2 cellular contexts compared by ENCODE assay signal in the genomic region with DNA sequence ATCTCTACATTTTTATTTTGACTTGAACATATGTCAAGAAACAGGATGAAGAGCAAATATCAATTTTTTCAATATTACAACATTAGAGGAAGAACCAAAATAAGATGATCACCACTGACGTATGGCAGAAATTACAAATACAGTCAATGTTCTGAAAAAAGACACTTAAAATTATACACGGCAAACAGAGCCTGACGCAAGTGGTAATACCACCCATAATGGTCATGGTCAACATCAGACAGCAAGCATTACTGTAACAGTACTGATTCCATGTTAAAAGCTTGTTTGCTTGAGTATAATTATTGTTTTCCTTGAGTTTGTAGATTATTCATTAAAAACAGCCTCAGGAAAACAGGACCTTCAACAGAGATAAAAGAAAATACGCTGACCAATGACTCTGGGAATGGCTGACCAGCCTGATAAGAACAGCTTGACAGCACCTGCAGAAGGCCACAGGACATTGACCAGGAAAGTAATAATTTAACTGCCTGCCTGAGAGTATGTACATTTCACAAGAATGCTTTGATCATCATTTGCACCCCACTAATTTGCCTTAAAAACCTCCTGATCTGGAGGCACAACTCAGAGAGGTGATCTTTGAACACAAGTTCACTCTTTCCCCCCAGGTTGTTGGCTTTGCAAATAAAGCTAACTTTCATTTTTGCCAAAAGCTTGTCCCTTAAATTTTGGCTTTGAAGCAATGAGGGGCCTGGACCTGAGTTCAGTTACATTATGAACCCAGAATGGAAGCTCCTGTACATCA.
A peak's percentile ranks its signal among the peaks of the same experiment; 100 is the strongest.
TF ChIP-seq lines count a peak whose summit lies in the region.

No MANE protein-coding gene starts in this region.

TF ChIP-seq in K562, 482 proteins besides CTCF, POLR2A, EP300 and RAD21 (continued from another document and continues in another):
- TF ChIP-seq, protein P1, sequence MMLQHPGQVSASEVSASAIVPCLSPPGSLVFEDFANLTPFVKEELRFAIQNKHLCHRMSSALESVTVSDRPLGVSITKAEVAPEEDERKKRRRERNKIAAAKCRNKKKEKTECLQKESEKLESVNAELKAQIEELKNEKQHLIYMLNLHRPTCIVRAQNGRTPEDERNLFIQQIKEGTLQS (IDR thresholded peaks at IDR 0.05) = no peak
- TF ChIP-seq, protein P1 (CRISPR knock-in tag; conservative IDR thresholded peaks at IDR 0.05) = no peak
- TF ChIP-seq, protein P2, sequence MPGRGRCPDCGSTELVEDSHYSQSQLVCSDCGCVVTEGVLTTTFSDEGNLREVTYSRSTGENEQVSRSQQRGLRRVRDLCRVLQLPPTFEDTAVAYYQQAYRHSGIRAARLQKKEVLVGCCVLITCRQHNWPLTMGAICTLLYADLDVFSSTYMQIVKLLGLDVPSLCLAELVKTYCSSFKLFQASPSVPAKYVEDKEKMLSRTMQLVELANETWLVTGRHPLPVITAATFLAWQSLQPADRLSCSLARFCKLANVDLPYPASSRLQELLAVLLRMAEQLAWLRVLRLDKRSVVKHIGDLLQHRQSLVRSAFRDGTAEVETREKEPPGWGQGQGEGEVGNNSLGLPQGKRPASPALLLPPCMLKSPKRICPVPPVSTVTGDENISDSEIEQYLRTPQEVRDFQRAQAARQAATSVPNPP (IDR thresholded peaks at IDR 0.05; ENCODE audit: borderline replicate concordance, insufficient read depth, insufficient read length) = no peak
- TF ChIP-seq KLF16 (IDR thresholded peaks at IDR 0.05) = no peak
- TF ChIP-seq, protein P3, sequence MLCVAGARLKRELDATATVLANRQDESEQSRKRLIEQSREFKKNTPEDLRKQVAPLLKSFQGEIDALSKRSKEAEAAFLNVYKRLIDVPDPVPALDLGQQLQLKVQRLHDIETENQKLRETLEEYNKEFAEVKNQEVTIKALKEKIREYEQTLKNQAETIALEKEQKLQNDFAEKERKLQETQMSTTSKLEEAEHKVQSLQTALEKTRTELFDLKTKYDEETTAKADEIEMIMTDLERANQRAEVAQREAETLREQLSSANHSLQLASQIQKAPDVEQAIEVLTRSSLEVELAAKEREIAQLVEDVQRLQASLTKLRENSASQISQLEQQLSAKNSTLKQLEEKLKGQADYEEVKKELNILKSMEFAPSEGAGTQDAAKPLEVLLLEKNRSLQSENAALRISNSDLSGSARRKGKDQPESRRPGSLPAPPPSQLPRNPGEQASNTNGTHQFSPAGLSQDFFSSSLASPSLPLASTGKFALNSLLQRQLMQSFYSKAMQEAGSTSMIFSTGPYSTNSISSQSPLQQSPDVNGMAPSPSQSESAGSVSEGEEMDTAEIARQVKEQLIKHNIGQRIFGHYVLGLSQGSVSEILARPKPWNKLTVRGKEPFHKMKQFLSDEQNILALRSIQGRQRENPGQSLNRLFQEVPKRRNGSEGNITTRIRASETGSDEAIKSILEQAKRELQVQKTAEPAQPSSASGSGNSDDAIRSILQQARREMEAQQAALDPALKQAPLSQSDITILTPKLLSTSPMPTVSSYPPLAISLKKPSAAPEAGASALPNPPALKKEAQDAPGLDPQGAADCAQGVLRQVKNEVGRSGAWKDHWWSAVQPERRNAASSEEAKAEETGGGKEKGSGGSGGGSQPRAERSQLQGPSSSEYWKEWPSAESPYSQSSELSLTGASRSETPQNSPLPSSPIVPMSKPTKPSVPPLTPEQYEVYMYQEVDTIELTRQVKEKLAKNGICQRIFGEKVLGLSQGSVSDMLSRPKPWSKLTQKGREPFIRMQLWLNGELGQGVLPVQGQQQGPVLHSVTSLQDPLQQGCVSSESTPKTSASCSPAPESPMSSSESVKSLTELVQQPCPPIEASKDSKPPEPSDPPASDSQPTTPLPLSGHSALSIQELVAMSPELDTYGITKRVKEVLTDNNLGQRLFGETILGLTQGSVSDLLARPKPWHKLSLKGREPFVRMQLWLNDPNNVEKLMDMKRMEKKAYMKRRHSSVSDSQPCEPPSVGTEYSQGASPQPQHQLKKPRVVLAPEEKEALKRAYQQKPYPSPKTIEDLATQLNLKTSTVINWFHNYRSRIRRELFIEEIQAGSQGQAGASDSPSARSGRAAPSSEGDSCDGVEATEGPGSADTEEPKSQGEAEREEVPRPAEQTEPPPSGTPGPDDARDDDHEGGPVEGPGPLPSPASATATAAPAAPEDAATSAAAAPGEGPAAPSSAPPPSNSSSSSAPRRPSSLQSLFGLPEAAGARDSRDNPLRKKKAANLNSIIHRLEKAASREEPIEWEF (CRISPR knock-in tag; IDR thresholded peaks at IDR 0.05) = no peak
- TF ChIP-seq ZNF561 (CRISPR knock-in tag; conservative IDR thresholded peaks at IDR 0.05) = no peak
- TF ChIP-seq SMAD1 (IDR thresholded peaks at IDR 0.05; ENCODE audit: low read depth, low read length, partially characterized antibody) = no peak
- TF ChIP-seq FOXM1 (IDR thresholded peaks at IDR 0.05; ENCODE audit: low read depth) = no peak
- TF ChIP-seq FOXM1 (CRISPR knock-in tag; IDR thresholded peaks at IDR 0.05; ENCODE audit: low read depth) = no peak
- TF ChIP-seq ARID2 (IDR thresholded peaks at IDR 0.05) = no peak
- TF ChIP-seq TAL1 (IDR thresholded peaks at IDR 0.05) = peak; percentile 76
- TF ChIP-seq ZNF134 (CRISPR knock-in tag; conservative IDR thresholded peaks at IDR 0.05) = no peak
- TF ChIP-seq MTA2 (IDR thresholded peaks at IDR 0.05; ENCODE audit: low read depth) = peak; percentile 54; the same call in 1 of the 2 replicates
- TF ChIP-seq, protein P4, sequence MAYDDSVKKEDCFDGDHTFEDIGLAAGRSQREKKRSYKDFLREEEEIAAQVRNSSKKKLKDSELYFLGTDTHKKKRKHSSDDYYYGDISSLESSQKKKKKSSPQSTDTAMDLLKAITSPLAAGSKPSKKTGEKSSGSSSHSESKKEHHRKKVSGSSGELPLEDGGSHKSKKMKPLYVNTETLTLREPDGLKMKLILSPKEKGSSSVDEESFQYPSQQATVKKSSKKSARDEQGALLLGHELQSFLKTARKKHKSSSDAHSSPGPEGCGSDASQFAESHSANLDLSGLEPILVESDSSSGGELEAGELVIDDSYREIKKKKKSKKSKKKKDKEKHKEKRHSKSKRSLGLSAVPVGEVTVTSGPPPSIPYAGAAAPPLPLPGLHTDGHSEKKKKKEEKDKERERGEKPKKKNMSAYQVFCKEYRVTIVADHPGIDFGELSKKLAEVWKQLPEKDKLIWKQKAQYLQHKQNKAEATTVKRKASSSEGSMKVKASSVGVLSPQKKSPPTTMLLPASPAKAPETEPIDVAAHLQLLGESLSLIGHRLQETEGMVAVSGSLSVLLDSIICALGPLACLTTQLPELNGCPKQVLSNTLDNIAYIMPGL (CRISPR knock-in tag; IDR thresholded peaks at IDR 0.05) = no peak
- TF ChIP-seq CHCHD3 (CRISPR knock-in tag; IDR thresholded peaks at IDR 0.05) = no peak
- TF ChIP-seq MTA3 (IDR thresholded peaks at IDR 0.05; ENCODE audit: borderline replicate concordance) = no peak
- no peak for TF ChIP-seq XRCC4 (IDR thresholded peaks at IDR 0.05; ENCODE audit: extremely low read depth, insufficient read depth, insufficient read length)
- TF ChIP-seq BRCA1 (IDR thresholded peaks at IDR 0.05) = no peak
- no peak for TF ChIP-seq BRCA1 (CRISPR knock-in tag; IDR thresholded peaks at IDR 0.05)
- no peak for TF ChIP-seq HDAC3 (IDR thresholded peaks at IDR 0.05; ENCODE audit: borderline replicate concordance, partially characterized antibody)
- TF ChIP-seq NFE2 (IDR thresholded peaks at IDR 0.05; ENCODE audit: low read depth) = 0 out of 2 replicates have a peak, but pooled peaks have one; percentile 25
- TF ChIP-seq HDGF (IDR thresholded peaks at IDR 0.05) = no peak
- no peak for TF ChIP-seq BDP1 (IDR thresholded peaks at IDR 0.05; ENCODE audit: insufficient read depth, insufficient read length)
- TF ChIP-seq TRIM24 (IDR thresholded peaks at IDR 0.05) = peak; percentile 62 to 67

TF ChIP-seq in HepG2, 621 proteins besides CTCF, POLR2A, EP300 and RAD21 (continued from another document and continues in another):
- TF ChIP-seq, protein P5, sequence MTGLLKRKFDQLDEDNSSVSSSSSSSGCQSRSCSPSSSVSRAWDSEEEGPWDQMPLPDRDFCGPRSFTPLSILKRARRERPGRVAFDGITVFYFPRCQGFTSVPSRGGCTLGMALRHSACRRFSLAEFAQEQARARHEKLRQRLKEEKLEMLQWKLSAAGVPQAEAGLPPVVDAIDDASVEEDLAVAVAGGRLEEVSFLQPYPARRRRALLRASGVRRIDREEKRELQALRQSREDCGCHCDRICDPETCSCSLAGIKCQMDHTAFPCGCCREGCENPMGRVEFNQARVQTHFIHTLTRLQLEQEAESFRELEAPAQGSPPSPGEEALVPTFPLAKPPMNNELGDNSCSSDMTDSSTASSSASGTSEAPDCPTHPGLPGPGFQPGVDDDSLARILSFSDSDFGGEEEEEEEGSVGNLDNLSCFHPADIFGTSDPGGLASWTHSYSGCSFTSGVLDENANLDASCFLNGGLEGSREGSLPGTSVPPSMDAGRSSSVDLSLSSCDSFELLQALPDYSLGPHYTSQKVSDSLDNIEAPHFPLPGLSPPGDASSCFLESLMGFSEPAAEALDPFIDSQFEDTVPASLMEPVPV (CRISPR knock-in tag; IDR thresholded peaks at IDR 0.05) = 0 out of 2 replicates have a peak, but pooled peaks have one; percentile 26
- TF ChIP-seq ZNF282 (IDR thresholded peaks at IDR 0.05; ENCODE audit: partially characterized antibody) (no peak), ZNF772 (CRISPR knock-in tag; IDR thresholded peaks at IDR 0.05) (no peak), ZBTB7B (CRISPR knock-in tag; IDR thresholded peaks at IDR 0.05) (peak; percentile 74), ELF3 (CRISPR knock-in tag; IDR thresholded peaks at IDR 0.05) (peak; percentile 90), ZNF766 (CRISPR knock-in tag; IDR thresholded peaks at IDR 0.05; ENCODE audit: borderline replicate concordance) (no peak), ATRX (CRISPR knock-in tag; IDR thresholded peaks at IDR 0.05; ENCODE audit: borderline replicate concordance) (no peak), NFYC (CRISPR knock-in tag; IDR thresholded peaks at IDR 0.05) (0 out of 2 replicates have a peak, but pooled peaks have one; percentile 26), CREB1 (IDR thresholded peaks at IDR 0.05) (no peak), CREB1 (CRISPR knock-in tag; IDR thresholded peaks at IDR 0.05) (peak; percentile 77), ZNF615 (CRISPR knock-in tag; IDR thresholded peaks at IDR 0.05; ENCODE audit: borderline replicate concordance) (no peak), RARG (CRISPR knock-in tag; IDR thresholded peaks at IDR 0.05; ENCODE audit: low read depth) (no peak), ZNF558 (CRISPR knock-in tag; IDR thresholded peaks at IDR 0.05; ENCODE audit: borderline replicate concordance) (no peak), ZNF263 (CRISPR knock-in tag; IDR thresholded peaks at IDR 0.05) (no peak), ZNF138 (CRISPR knock-in tag; IDR thresholded peaks at IDR 0.05; ENCODE audit: low read depth) (no peak), ZMYM4 (CRISPR knock-in tag; IDR thresholded peaks at IDR 0.05) (peak; percentile 95), ZNF337 (CRISPR knock-in tag; IDR thresholded peaks at IDR 0.05; ENCODE audit: borderline replicate concordance, low read depth) (no peak), MATR3 (CRISPR knock-in tag; IDR thresholded peaks at IDR 0.05) (no peak), IRX3 (CRISPR knock-in tag; IDR thresholded peaks at IDR 0.05; ENCODE audit: borderline replicate concordance, low read depth) (no peak), STAG1 (CRISPR knock-in tag; IDR thresholded peaks at IDR 0.05) (0 out of 2 replicates have a peak, but pooled peaks have one; percentile 17)
- TF ChIP-seq, protein P6, sequence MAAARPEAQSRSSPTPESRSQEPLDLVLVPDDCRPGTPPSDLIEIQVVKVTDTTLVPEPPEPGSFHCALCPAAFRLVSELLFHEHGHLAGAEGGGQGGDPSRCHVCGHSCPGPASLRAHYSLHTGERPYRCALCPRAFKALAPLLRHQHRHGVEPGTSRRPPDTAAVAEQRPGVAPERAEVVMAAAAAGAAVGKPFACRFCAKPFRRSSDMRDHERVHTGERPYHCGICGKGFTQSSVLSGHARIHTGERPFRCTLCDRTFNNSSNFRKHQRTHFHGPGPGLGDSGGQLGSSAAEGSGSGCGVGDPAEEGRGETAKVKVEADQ (CRISPR knock-in tag; IDR thresholded peaks at IDR 0.05; ENCODE audit: borderline replicate concordance) = no peak
- TF ChIP-seq, protein P7, sequence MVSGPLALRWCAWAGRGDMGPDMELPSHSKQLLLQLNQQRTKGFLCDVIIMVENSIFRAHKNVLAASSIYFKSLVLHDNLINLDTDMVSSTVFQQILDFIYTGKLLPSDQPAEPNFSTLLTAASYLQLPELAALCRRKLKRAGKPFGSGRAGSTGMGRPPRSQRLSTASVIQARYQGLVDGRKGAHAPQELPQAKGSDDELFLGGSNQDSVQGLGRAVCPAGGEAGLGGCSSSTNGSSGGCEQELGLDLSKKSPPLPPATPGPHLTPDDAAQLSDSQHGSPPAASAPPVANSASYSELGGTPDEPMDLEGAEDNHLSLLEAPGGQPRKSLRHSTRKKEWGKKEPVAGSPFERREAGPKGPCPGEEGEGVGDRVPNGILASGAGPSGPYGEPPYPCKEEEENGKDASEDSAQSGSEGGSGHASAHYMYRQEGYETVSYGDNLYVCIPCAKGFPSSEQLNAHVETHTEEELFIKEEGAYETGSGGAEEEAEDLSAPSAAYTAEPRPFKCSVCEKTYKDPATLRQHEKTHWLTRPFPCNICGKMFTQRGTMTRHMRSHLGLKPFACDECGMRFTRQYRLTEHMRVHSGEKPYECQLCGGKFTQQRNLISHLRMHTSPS (CRISPR knock-in tag; IDR thresholded peaks at IDR 0.05; ENCODE audit: low read depth) = no peak
- TF ChIP-seq, protein P8, sequence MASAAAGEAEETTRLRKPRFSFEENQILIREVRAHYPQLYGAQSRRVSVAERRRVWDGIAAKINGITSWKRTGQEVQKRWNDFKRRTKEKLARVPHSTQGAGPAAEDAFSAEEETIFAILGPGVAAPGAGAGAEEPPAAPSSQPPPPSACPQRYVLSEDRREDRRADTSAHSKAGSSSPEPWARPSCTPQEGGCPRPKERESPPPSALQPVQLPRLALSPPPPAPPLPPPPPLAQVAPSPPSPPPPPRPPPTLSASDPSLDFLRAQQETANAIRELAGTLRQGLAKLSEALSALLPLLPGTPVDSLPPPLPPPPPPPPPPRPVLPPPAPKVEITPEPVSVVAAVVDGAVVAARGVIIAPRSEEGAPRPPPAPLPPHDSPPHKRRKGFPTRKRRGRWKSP (CRISPR knock-in tag; IDR thresholded peaks at IDR 0.05) = peak; percentile 77; the same call in 1 of the 2 replicates
- TF ChIP-seq, protein P9, sequence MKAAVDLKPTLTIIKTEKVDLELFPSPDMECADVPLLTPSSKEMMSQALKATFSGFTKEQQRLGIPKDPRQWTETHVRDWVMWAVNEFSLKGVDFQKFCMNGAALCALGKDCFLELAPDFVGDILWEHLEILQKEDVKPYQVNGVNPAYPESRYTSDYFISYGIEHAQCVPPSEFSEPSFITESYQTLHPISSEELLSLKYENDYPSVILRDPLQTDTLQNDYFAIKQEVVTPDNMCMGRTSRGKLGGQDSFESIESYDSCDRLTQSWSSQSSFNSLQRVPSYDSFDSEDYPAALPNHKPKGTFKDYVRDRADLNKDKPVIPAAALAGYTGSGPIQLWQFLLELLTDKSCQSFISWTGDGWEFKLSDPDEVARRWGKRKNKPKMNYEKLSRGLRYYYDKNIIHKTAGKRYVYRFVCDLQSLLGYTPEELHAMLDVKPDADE (CRISPR knock-in tag; IDR thresholded peaks at IDR 0.05) = no peak
- TF ChIP-seq, protein P10, sequence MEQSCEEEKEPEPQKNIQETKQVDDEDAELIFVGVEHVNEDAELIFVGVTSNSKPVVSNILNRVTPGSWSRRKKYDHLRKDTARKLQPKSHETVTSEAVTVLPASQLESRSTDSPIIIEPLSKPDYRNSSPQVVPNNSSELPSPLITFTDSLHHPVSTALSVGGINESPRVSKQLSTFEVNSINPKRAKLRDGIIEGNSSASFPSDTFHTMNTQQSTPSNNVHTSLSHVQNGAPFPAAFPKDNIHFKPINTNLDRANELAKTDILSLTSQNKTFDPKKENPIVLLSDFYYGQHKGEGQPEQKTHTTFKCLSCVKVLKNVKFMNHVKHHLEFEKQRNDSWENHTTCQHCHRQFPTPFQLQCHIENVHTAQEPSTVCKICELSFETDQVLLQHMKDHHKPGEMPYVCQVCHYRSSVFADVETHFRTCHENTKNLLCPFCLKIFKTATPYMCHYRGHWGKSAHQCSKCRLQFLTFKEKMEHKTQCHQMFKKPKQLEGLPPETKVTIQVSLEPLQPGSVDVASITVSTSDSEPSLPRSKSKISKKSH (CRISPR knock-in tag; IDR thresholded peaks at IDR 0.05; ENCODE audit: borderline replicate concordance) = no peak
